In the genomic region with DNA sequence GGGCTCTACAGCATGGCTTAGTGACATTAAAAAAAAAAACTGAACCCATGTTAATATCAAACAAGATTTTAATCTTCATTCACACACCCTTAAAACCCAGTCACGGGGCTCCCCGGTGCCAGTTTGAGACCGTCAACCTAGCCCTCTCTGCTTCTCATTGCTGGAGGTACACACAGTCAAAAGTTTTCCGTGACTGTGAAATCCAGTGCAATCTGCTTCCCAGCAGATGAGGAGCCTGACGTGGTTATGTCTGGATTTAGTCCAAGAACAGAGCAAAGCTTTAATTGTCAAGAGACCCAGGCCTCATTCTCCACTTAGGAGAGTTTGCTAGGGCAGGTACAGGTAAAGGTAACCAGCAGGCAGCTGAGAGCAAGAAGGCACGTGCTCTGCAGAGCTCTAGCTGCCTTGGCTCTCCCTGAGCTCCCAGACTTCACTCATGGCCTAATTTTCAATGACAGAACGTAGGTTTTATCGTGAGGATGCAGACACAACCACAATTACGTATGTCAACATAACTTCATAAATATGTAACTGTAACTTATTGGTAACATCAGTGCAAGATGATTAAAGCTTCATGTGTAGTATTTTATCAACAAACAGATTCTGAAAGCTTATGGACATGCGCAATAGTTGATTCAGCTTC, we compare ENCODE assay signal across 28 cellular contexts.
A peak's percentile ranks its signal among the peaks of the same experiment; 100 is the strongest.
DNase-seq lines count a peak whose midpoint lies in the region; ATAC-seq and TF ChIP-seq lines count a peak whose summit lies in the region.
"Had no signal": no experiment of that assay in that cellular context is flagged by ENCODE, and none has a peak within 500 bp of the region (broad histone marks: within the 10 kb centered on the region; RNA-seq: fewer than 3 reads in every experiment).

No MANE protein-coding gene starts in this region.

- H3K4me3 ChIP-seq in fibroblast of pulmonary artery (replicated peaks; ENCODE audit: low read depth, low read length), result no peak overlapping the region
- no peak overlapping the region for H3K4me3 ChIP-seq in retinal pigment epithelial cell (ENCODE audit: low read length)
- H3K4me3 ChIP-seq: GM23338, lower lobe of right lung, ovary had no signal

- ATAC-seq in GM18498 (IDR thresholded peaks at IDR 0.05; ENCODE audit: unreplicated experiment), result no peak
- ATAC-seq: effector memory CD8-positive, alpha-beta T cell; GM23338; lower lobe of right lung; natural killer cell treated with Interleukin-12 subunit alpha and Interleukin-12 subunit beta and Interleukin-15 and Interleukin-18, amount 100 ng/mL, for 72 hours; stimulated activated naive B cell treated with anti-CD40 and anti-IgM and Interleukin-4, amounts not matched to agents 10 μg/mL and 1 μg/mL and 100 μg/mL, for 72 hours had no signal

- no peak for TF ChIP-seq POLR2A in erythroblast (IDR thresholded peaks at IDR 0.05; ENCODE audit: low read length)

- DNase-seq in NCI-H1105 treated with DMSO at 0.1 percent for 48 hours (lab: John Stamatoyannopoulos, UW), result peak; percentile 15
- DNase-seq in NCI-H1105 (lab: John Stamatoyannopoulos, UW), result no peak
- DNase-seq in OCI-M1 (lab: John Stamatoyannopoulos, UW), result peak; percentile 90
- peak; percentile 3 for DNase-seq in fibroblast of pulmonary artery (ENCODE audit: low read depth)
- DNase-seq in retinal pigment epithelial cell (ENCODE audit: low read depth), result peak; percentile 7
- no peak for DNase-seq in erythroblast (lab: John Stamatoyannopoulos, UW)
- no peak for DNase-seq in activated CD4-positive, alpha-beta T cell treated with anti-CD3 and anti-CD28 coated beads for 48 hours
- DNase-seq: activated CD4-positive, alpha-beta T cell treated with anti-CD3 and anti-CD28 coated beads, Interleukin-2, amount 10 ng/mL, durations not matched to agents 24 days and 14 days; activated CD8-positive, alpha-beta memory T cell treated with anti-CD3 and anti-CD28 coated beads for 24 hours; activated T-cell treated with anti-CD3 and anti-CD28 coated beads for 4 hours; aorta; Calu3; cortex of kidney; effector memory CD8-positive, alpha-beta T cell; foreskin melanocyte; KBM-7; lower lobe of right lung; NCI-H1092 treated with DMSO at 0.1 percent for 48 hours; NCI-H187 treated with DMSO at 0.1 percent for 48 hours; NCI-H748 treated with DMSO at 0.1 percent for 48 hours; ovary; SIG-M5; stimulated activated naive B cell treated with anti-CD40 and anti-IgM and Interleukin-4, amounts not matched to agents 10 μg/mL and 1 μg/mL and 100 μg/mL, for 72 hours; substantia nigra; SW 1271 had no signal

- TF ChIP-seq CTCF in fibroblast of pulmonary artery (IDR thresholded peaks at IDR 0.05; ENCODE audit: low read length, missing control alignments) (no peak), retinal pigment epithelial cell (conservative IDR thresholded peaks at IDR 0.05; ENCODE audit: low read depth, low read length) (no peak)

Comparison
In these comparisons a context has a peak if more than half of its experiments do, and no peak if none do; other contexts are left out.
1. DNase-seq: peak in NCI-H1105 treated with DMSO at 0.1 percent for 48 hours (single experiment), OCI-M1 (single experiment), fibroblast of pulmonary artery (single experiment) and retinal pigment epithelial cell (single experiment); none in NCI-H1105 (single experiment), erythroblast (0 of 2) and activated CD4-positive, alpha-beta T cell treated with anti-CD3 and anti-CD28 coated beads for 48 hours (single experiment).